ENCODE assay signal across 1 cellular context in genomic region chr1:67647814-67648358, GRCh38.
TF ChIP-seq lines count a peak whose summit lies in the region.

No MANE protein-coding gene starts in this region.

TF ChIP-seq in GM23338, 12 proteins besides CTCF, POLR2A, EP300 and RAD21 (continued from another document):
- no peak for TF ChIP-seq STAT1 (IDR thresholded peaks at IDR 0.05; ENCODE audit: unreplicated experiment)
- TF ChIP-seq EZH2 (IDR thresholded peaks at IDR 0.05; ENCODE audit: low read depth, unreplicated experiment): no peak
- TF ChIP-seq EZH2phosphoT487 (IDR thresholded peaks at IDR 0.05; ENCODE audit: unreplicated experiment): no peak
- no peak for TF ChIP-seq REST (IDR thresholded peaks at IDR 0.05; ENCODE audit: unreplicated experiment)
- no peak for TF ChIP-seq ZNF462 (CRISPR knock-in tag; IDR thresholded peaks at IDR 0.05)
